8 cellular contexts compared by ENCODE assay signal in the genomic region with DNA sequence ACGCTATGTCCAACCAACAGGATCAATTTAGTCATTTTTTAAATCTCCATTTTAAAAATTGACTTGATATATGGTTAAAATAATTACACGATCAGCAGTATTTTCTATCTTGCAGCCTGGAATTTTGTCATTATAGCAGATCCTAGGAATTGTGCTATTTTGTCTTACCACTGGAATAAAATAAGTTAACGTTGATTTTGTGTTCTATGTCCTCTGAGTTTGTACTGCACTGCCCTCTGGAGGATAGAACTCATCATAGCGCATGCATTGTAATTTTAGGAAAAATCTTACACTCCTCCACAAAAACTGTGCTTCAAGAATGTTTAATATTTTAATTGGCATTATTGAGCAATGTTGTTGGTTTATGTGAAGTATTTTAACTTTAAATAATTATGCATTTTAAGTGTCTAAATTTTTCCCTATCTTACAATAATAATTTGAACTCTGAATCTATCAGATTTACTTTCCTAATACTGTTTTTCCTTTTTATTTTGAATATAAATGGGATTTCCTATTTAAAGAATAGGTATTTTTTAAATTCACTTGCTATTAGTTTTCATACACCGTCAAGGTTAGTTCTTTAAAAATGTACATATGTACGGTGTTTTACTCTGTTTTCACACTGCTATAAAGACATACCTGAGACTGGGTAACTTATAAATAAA.
DNase-seq lines count a peak whose midpoint lies in the region; TF ChIP-seq lines count a peak whose summit lies in the region.

No MANE protein-coding gene starts in this region.

- no peaks in the 10 kb centered on the region for H3K27me3 ChIP-seq in H7 (ENCODE audit: control insufficient read depth, insufficient read depth, low read length)
- H3K27me3 ChIP-seq in dorsolateral prefrontal cortex: peaks cover 0 to 4% (median 0%) of the 10 kb centered on the region in 45 donors

- intact Hi-C loops in dorsolateral prefrontal cortex (cut with DNase I): no loop called here

- no peaks in the 10 kb centered on the region for H3K36me3 Mint-ChIP-seq in progenitor cell of endocrine pancreas (ENCODE audit: insufficient read depth)

- H3K4me3 ChIP-seq in H7 (ENCODE audit: insufficient read depth, low read depth, low read length) (no peak overlapping the region), dorsolateral prefrontal cortex (peak overlapping the region in 17 of 59 donors; percentile 2 to 39 (median 21))

- H3K4me3 Mint-ChIP-seq in progenitor cell of endocrine pancreas (ENCODE audit: low read depth): no peak overlapping the region

- no peaks in the 10 kb centered on the region for H3K4me1 Mint-ChIP-seq in progenitor cell of endocrine pancreas (ENCODE audit: low read depth)

- H3K27ac ChIP-seq in dorsolateral prefrontal cortex: no peak overlapping the region

- DNase-seq in EL (peak; percentile 10), H7 (peak; percentile 3), NCI-H69 (lab: John Stamatoyannopoulos, UW) (peak; percentile 65), dorsolateral prefrontal cortex (peak in 1 of 10 donors; percentile 14), progenitor cell of endocrine pancreas (ENCODE audit: low spot score, unreplicated experiment) (no peak), cerebellar nuclear complex (lab: John Stamatoyannopoulos, UW) (no peak), KG1 (lab: John Stamatoyannopoulos, UW) (no peak)
- DNase-seq in activated CD4-positive, CD25-positive, alpha-beta regulatory T cell (lab: John Stamatoyannopoulos, UW): no peak

- H3K27me3 Mint-ChIP-seq in progenitor cell of endocrine pancreas: no peaks in the 10 kb centered on the region

- H3K9me3 Mint-ChIP-seq in progenitor cell of endocrine pancreas (ENCODE audit: low read depth): no peaks in the 10 kb centered on the region

- H3K36me3 ChIP-seq in H7 (replicated peaks; ENCODE audit: control insufficient read depth, insufficient read depth, low read length): no peaks in the 10 kb centered on the region

- peak; percentile 54 to 87 (median 74) for TF ChIP-seq CTCF in dorsolateral prefrontal cortex (IDR thresholded peaks at IDR 0.05 in 54 of 56, conservative IDR thresholded peaks at IDR 0.05 in 2 of 56; ENCODE audit: low read depth in 1 of 56, partially characterized antibody in 56 of 56)
- TF ChIP-seq CTCF in progenitor cell of endocrine pancreas (IDR thresholded peaks at IDR 0.05; ENCODE audit: unreplicated experiment): peak; percentile 75

- no peak overlapping the region for H3K27ac Mint-ChIP-seq in progenitor cell of endocrine pancreas

Comparison
In these comparisons a context has a peak if more than half of its experiments do, and no peak if none do; other contexts are left out.
1. DNase-seq: peak in EL (single experiment), H7 (single experiment) and NCI-H69 (single experiment); none in progenitor cell of endocrine pancreas (single experiment), cerebellar nuclear complex (0 of 2), KG1 (single experiment) and activated CD4-positive, CD25-positive, alpha-beta regulatory T cell (0 of 4).